8 cellular contexts compared by ENCODE assay signal in the genomic region with DNA sequence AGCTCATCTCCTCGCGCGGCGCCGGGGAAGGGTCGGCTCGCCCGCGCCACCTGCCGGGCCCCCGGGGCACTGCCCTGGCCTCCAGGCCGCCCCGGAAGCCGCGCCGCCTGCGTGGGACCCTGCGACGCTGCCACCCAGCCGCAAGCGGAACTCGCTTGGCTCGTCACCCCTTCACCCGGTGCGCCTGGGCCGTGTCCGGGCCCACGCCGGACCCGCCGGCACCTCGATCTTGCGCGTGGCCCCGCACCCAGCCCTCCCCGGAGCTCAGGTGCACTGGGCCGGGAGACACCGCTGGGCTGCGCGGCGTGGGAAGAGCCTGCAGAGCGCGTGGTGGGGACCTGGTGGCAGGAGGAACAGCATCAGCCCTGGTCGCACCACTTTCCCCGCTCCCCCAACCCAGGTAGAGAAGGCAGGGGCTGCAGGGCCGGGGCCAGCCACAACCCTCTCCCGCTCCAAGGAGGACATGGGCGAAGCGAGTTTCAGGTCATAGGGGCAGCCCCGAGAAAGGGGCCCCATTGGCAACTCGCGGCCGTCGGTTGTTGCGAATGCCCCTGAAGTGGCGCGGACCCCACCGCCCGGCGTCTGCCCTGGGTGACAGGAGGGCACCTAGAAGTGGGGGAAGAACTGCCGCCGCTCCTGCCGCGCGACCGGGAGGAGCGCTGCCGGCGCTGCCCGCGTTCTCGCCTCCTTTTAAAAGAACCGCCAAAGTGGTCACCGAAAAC.
DNase-seq lines count a peak whose midpoint lies in the region; ATAC-seq and TF ChIP-seq lines count a peak whose summit lies in the region.

No MANE protein-coding gene starts in this region.

- ATAC-seq in HG02759 (IDR thresholded peaks at IDR 0.05; ENCODE audit: unreplicated experiment) = peak; percentile 78

- peak overlapping the region; percentile 67 for H3K27ac ChIP-seq in caudate nucleus (ENCODE audit: low read depth, low read length)

- H3K4me3 ChIP-seq in WI38 (ENCODE audit: low read depth, low read length) = peak overlapping the region; percentile 87

- DNase-seq in DMS 273 (lab: John Stamatoyannopoulos, UW; ENCODE audit: unreplicated experiment) = peak; percentile 94
- DNase-seq in DMS 273 treated with DMSO at 0.1 percent for 48 hours (lab: John Stamatoyannopoulos, UW) = no peak
- peak; percentile 65 for DNase-seq in NCI-H146 (lab: John Stamatoyannopoulos, UW)
- DNase-seq in caudate nucleus (lab: John Stamatoyannopoulos, UW) = peak in 53 of 61 donors; percentile 11 to 86 (median 67)
- peak; percentile 52 for DNase-seq in kidney glomerular epithelial cell (lab: John Stamatoyannopoulos, UW)
- DNase-seq in stimulated activated CD4-positive, alpha-beta T cell treated with anti-CD3 and anti-CD28 coated beads, Interleukin-1b, Interleukin-23, amount 100 ng/mL, for 24 hours (ENCODE audit: low read depth in 4 of 4, low spot score in 1 of 4) = peak; percentile 74 to 88 (median 82)

- TF ChIP-seq CTCF in WI38 (IDR thresholded peaks at IDR 0.05; ENCODE audit: low read depth, low read length) = peak; percentile 28; the same call in 1 of the 2 replicates
